In genomic region chr6:163327936-163328335, GRCh38 we compare ENCODE assay signal across 11 cellular contexts.
DNase-seq lines count a peak whose midpoint lies in the region; TF ChIP-seq lines count a peak whose summit lies in the region.
"Had no signal": no experiment of that assay in that cellular context is flagged by ENCODE, and none has a peak within 500 bp of the region (broad histone marks: within the 10 kb centered on the region; RNA-seq: fewer than 3 reads in every experiment).

No MANE protein-coding gene starts in this region.

- H3K4me3 Mint-ChIP-seq in nephron progenitor cell, result no peak overlapping the region
- no peak overlapping the region for H3K4me3 Mint-ChIP-seq in chondrocyte (ENCODE audit: unreplicated experiment)

- peak overlapping the region; percentile 95 for H3K27ac ChIP-seq in caudate nucleus (ENCODE audit: low read depth, low read length)
- H3K27ac ChIP-seq in layer of hippocampus (ENCODE audit: low read depth, low read length), result peak overlapping the region; percentile 97
- H3K27ac ChIP-seq in tibial nerve, result peak overlapping the region; percentile 28 to 87 (median 68)
- H3K27ac ChIP-seq: BLaER1 treated with 17β-estradiol and CSF1 and Interleukin-3, amounts not matched to agents 10 nM and 100 nM had no signal

- DNase-seq in HFF-Myc (ENCODE audit: extremely low read depth, low read depth), result peak; percentile 78
- no peak for DNase-seq in caudate nucleus (lab: John Stamatoyannopoulos, UW)
- DNase-seq in tibial nerve (ENCODE audit: low spot score in 2 of 2), result no peak
- DNase-seq in SW 1271 (lab: John Stamatoyannopoulos, UW), result no peak
- no peak for DNase-seq in nephron progenitor cell
- no peak for DNase-seq in chondrocyte (ENCODE audit: low spot score)
- DNase-seq: NCI-H1436, NCI-H2081, PC-3 had no signal

- H3K36me3 ChIP-seq in tibial nerve, result no peaks in the 10 kb centered on the region
- H3K36me3 ChIP-seq: BLaER1 treated with 17β-estradiol and CSF1 and Interleukin-3, amounts not matched to agents 10 nM and 100 nM had no signal

- H3K4me3 ChIP-seq in HFF-Myc (replicated peaks; ENCODE audit: low read depth, low read length) (no peak overlapping the region), tibial nerve (no peak overlapping the region)
- H3K4me3 ChIP-seq: BLaER1 treated with 17β-estradiol and CSF1 and Interleukin-3, amounts not matched to agents 10 nM and 100 nM had no signal

- WGBS in tibial nerve, 2 donors, result 44 to 48% methylated on average over 8 of the region's 8 CpGs

- TF ChIP-seq CTCF in HFF-Myc (IDR thresholded peaks at IDR 0.05; ENCODE audit: low read depth, low read length, missing control alignments) (no peak), tibial nerve (IDR thresholded peaks at IDR 0.05) (no peak), nephron progenitor cell (IDR thresholded peaks at IDR 0.05) (no peak), chondrocyte (IDR thresholded peaks at IDR 0.05) (no peak)

- no peak for TF ChIP-seq EP300 in tibial nerve (IDR thresholded peaks at IDR 0.05)

- H3K27me3 Mint-ChIP-seq in nephron progenitor cell (ENCODE audit: low read depth, poor library complexity) (peaks cover 18% of the 10 kb centered on the region), chondrocyte (ENCODE audit: low read depth) (no peaks in the 10 kb centered on the region)

- TF ChIP-seq POLR2A in tibial nerve (IDR thresholded peaks at IDR 0.05), result no peak

- H3K4me1 ChIP-seq in tibial nerve, result peaks cover 0 to 68% (median 24%) of the 10 kb centered on the region in 4 donors

- H3K27ac Mint-ChIP-seq in nephron progenitor cell (no peak overlapping the region), chondrocyte (ENCODE audit: unreplicated experiment) (no peak overlapping the region)

- H3K36me3 Mint-ChIP-seq in nephron progenitor cell (ENCODE audit: low read depth) (no peaks in the 10 kb centered on the region), chondrocyte (ENCODE audit: low read depth) (no peaks in the 10 kb centered on the region)

- no peaks in the 10 kb centered on the region for H3K27me3 ChIP-seq in layer of hippocampus (ENCODE audit: control insufficient read depth, insufficient read depth, low read length)
- H3K27me3 ChIP-seq in tibial nerve, result no peaks in the 10 kb centered on the region
- H3K27me3 ChIP-seq: BLaER1 treated with 17β-estradiol and CSF1 and Interleukin-3, amounts not matched to agents 10 nM and 100 nM had no signal

- peaks cover 7% of the 10 kb centered on the region for H3K9me3 Mint-ChIP-seq in nephron progenitor cell
- peaks cover 4% of the 10 kb centered on the region for H3K9me3 Mint-ChIP-seq in chondrocyte (ENCODE audit: low read depth)

- H3K9me3 ChIP-seq in tibial nerve, result no peaks in the 10 kb centered on the region

- H3K4me1 Mint-ChIP-seq in nephron progenitor cell (peaks cover 50% of the 10 kb centered on the region), chondrocyte (ENCODE audit: low read depth) (peaks cover 39% of the 10 kb centered on the region)
